ENCODE assay signal across 18 cellular contexts in genomic region chr19:18220632-18221275, GRCh38. TPM values are rescaled to one million over a fixed set of nuclear protein-coding genes. Genes with fewer than 3 reads are reported as not detected.
DNase-seq lines count a peak whose midpoint lies in the region; ATAC-seq and TF ChIP-seq lines count a peak whose summit lies in the region.
"Had no signal": no experiment of that assay in that cellular context is flagged by ENCODE, and none has a peak within 500 bp of the region (broad histone marks: within the 10 kb centered on the region; RNA-seq: fewer than 3 reads in every experiment).

No MANE protein-coding gene starts in this region.

- H4K8ac ChIP-seq in mesendoderm (ENCODE audit: low read depth, low read length): no peak overlapping the region

- H3K27ac ChIP-seq in VCaP: peak overlapping the region; percentile 21; the same call in 1 of the 2 replicates
- no peak overlapping the region for H3K27ac ChIP-seq in mesendoderm (ENCODE audit: low read depth, low read length)
- H3K27ac ChIP-seq: body of pancreas had no signal

- H3K4me1 ChIP-seq in mesendoderm (ENCODE audit: control insufficient read depth, low read depth, low read length): no peaks in the 10 kb centered on the region

- peak overlapping the region; percentile 18 for H3K4me2 ChIP-seq in mesendoderm (ENCODE audit: low read length)
- H3K4me2 ChIP-seq: smooth muscle cell had no signal

- no peak overlapping the region for H2AK5ac ChIP-seq in mesendoderm (ENCODE audit: low read length)

- no peak for TF ChIP-seq CTCF in VCaP (conservative IDR thresholded peaks at IDR 0.05)

- H3K4me3 ChIP-seq in mesendoderm (ENCODE audit: low read length): no peak overlapping the region
- H3K4me3 ChIP-seq: body of pancreas, GM12878, smooth muscle cell had no signal

- H2BK15ac ChIP-seq in mesendoderm (replicated peaks; ENCODE audit: low read depth): no peak overlapping the region

- no peak overlapping the region for H2BK120ac ChIP-seq in mesendoderm (ENCODE audit: low read depth, low read length)

- no peak overlapping the region for H2BK5ac ChIP-seq in mesendoderm (ENCODE audit: low read length)

- H4K5ac ChIP-seq in mesendoderm (ENCODE audit: low read length): no peak overlapping the region

- DNase-seq in NCI-H2171 treated with DMSO at 0.1 percent for 48 hours (lab: John Stamatoyannopoulos, UW) (peak; percentile 27), NCI-H2171 (lab: John Stamatoyannopoulos, UW) (no peak), HEK293T (ENCODE audit: extremely low spot score) (peak; percentile 43), mesendoderm (peak; percentile 81), NOMO-1 (lab: John Stamatoyannopoulos, UW; ENCODE audit: unreplicated experiment in 2 of 2) (no peak), GOT3 (lab: John Stamatoyannopoulos, UW) (no peak)
- DNase-seq: activated T-cell treated with anti-CD3 and anti-CD28 coated beads for 4 hours; CD4-positive, alpha-beta memory T cell; cortex of kidney had no signal

- no peaks in the 10 kb centered on the region for H3K36me3 ChIP-seq in mesendoderm (ENCODE audit: control insufficient read depth, insufficient read depth, low read length)

- H3K4ac ChIP-seq in mesendoderm (ENCODE audit: low read depth, low read length): no peak overlapping the region

- H3K79me2 ChIP-seq in mesendoderm (ENCODE audit: control insufficient read depth, insufficient read depth, low read length): no peaks in the 10 kb centered on the region

- peaks cover 6% of the 10 kb centered on the region for H3K27me3 ChIP-seq in mesendoderm (ENCODE audit: insufficient read depth, low read length, poor library complexity)

- peak overlapping the region; percentile 47 for H3K9ac ChIP-seq in mesendoderm (ENCODE audit: low read length)

- H3K56ac ChIP-seq in mesendoderm (ENCODE audit: low read length): peak overlapping the region; percentile 70

- WGBS in mesendoderm (ENCODE audit: extremely low coverage, insufficient coverage, low lambda C conversion rate): no CpG with 5 or more reads among the region's 33 CpGs

- H3K23ac ChIP-seq in mesendoderm (ENCODE audit: low read length): no peak overlapping the region

- H3K79me1 ChIP-seq in mesendoderm (ENCODE audit: low read length): no peaks in the 10 kb centered on the region

- CTCF ChIA-PET in HEK293T (lab: Yijun Ruan, JAX): interaction anchor here (0.5 kb wide), 1 partner anchor 8 kb away, joined by 3 read pairs; no protein-coding TSS in a partner anchor

- no peak for ATAC-seq in GM18519 (IDR thresholded peaks at IDR 0.05; ENCODE audit: low FRiP score, unreplicated experiment)
- ATAC-seq: activated naive CD4-positive, alpha-beta T cell treated with anti-CD3 and anti-CD28 coated beads, Interleukin-2, amount 50 U/mL, for 72 hours; body of pancreas; GM12878; left lobe of liver; Right ventricle myocardium inferior; stimulated activated memory B cell treated with anti-CD40 and anti-IgM and Interleukin-4, amounts not matched to agents 10 μg/mL and 1 μg/mL and 100 μg/mL, for 72 hours had no signal

- POLR2A ChIA-PET in HEK293T (lab: Yijun Ruan, JAX): interaction anchor here (1.1 kb wide), 1 partner anchor 102 kb away, joined by 3 read pairs; the partner anchor contains the start of gene LSM4

- no peak overlapping the region for H3K18ac ChIP-seq in mesendoderm (ENCODE audit: low read length)

TF ChIP-seq in HEK293T, 16 proteins besides CTCF, POLR2A, EP300 and RAD21:
- TF ChIP-seq BHLHE40 (IDR thresholded peaks at IDR 0.05; ENCODE audit: borderline replicate concordance) (no peak), HDGF (IDR thresholded peaks at IDR 0.05; ENCODE audit: borderline replicate concordance) (no peak), FOXA1 (IDR thresholded peaks at IDR 0.05) (no peak), FOXK2 (IDR thresholded peaks at IDR 0.05) (no peak), PKNOX1 (IDR thresholded peaks at IDR 0.05) (no peak), ARNT (IDR thresholded peaks at IDR 0.05) (no peak), FOXM1 (IDR thresholded peaks at IDR 0.05; ENCODE audit: borderline replicate concordance) (no peak), SP1 (IDR thresholded peaks at IDR 0.05) (no peak), CTBP1 (IDR thresholded peaks at IDR 0.05; ENCODE audit: borderline replicate concordance) (no peak), ZNF384 (IDR thresholded peaks at IDR 0.05) (no peak), L3MBTL2 (conservative IDR thresholded peaks at IDR 0.05) (no peak), SUZ12 (IDR thresholded peaks at IDR 0.05) (no peak), TARDBP (IDR thresholded peaks at IDR 0.05) (no peak)

RNA-seq across cellular contexts. Expression of gene PDE4C, which starts 5.5 kb away (rescaled TPM):
- 0.14 TPM for polyA plus RNA-seq in mesendoderm (2013, experiment 1 of 2)
- 0.03 TPM for polyA plus RNA-seq in mesendoderm (2013, experiment 2 of 2)
- polyA plus RNA-seq: CD4-positive, alpha-beta memory T cell had no signal

RNA-seq across cellular contexts. Expression of gene RAB3A, which starts 16.9 kb away (rescaled TPM):
- polyA plus RNA-seq in mesendoderm (2013, experiment 1 of 2): 1.9 TPM
- 1.9 TPM for polyA plus RNA-seq in mesendoderm (2013, experiment 2 of 2)

RNA-seq across cellular contexts. Expression of gene MPV17L2, which starts 27.7 kb away (rescaled TPM):
- 36.6 TPM for polyA plus RNA-seq in mesendoderm (2013, experiment 1 of 2)
- 35.4 TPM for polyA plus RNA-seq in mesendoderm (2013, experiment 2 of 2)

RNA-seq across cellular contexts. Expression of gene IFI30, which starts 47.1 kb away (rescaled TPM):
- polyA plus RNA-seq in mesendoderm (2013, experiment 1 of 2): 15.0 TPM
- polyA plus RNA-seq in mesendoderm (2013, experiment 2 of 2): 15.3 TPM

RNA-seq across cellular contexts. Expression of gene IQCN, which starts 53.5 kb away (rescaled TPM):
- 0.06 TPM for polyA plus RNA-seq in mesendoderm (2013, experiment 1 of 2)
- 0.07 TPM for polyA plus RNA-seq in mesendoderm (2013, experiment 2 of 2)

Comparison
In these comparisons a context has a peak if more than half of its experiments do, and no peak if none do; other contexts are left out.
1. DNase-seq: peak in NCI-H2171 treated with DMSO at 0.1 percent for 48 hours (single experiment), HEK293T (single experiment) and mesendoderm (single experiment); none in NCI-H2171 (single experiment), NOMO-1 (0 of 2) and GOT3 (single experiment).